In the genomic region with DNA sequence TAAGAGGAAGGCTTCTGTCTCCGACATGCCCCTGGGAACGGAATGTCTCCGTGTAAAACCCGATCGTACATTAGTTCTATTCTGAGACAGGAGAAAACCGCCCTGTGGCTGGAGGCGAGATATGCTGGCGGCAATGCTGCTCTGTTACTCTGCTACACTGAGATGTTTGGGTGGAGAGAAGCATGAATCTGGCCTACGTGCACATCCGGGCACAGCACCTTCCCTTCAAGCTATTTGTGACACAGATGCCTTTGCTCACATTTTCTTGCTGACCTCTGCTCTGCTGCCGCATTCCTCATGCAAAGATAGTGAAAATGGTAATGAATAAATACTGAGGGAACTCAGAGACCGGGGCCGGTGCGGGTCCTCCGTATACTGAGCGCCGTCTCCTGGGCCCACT, we compare ENCODE assay signal across 1 cellular context.
TF ChIP-seq lines count a peak whose summit lies in the region.

No MANE protein-coding gene starts in this region.

TF ChIP-seq in HepG2, 621 proteins besides CTCF, POLR2A, EP300 and RAD21 (continued from another document):
- TF ChIP-seq PHF21A (CRISPR knock-in tag; IDR thresholded peaks at IDR 0.05) (peak; percentile 43; the same call in 1 of the 2 replicates), ZNF761 (CRISPR knock-in tag; conservative IDR thresholded peaks at IDR 0.05) (0 out of 2 replicates have a peak, but pooled peaks have one; percentile 55), HMG20B (CRISPR knock-in tag; conservative IDR thresholded peaks at IDR 0.05) (no peak), TEAD3 (CRISPR knock-in tag; optimal IDR thresholded peaks at IDR 0.05; ENCODE audit: borderline replicate concordance) (peak; percentile 84), PPARG (CRISPR knock-in tag; conservative IDR thresholded peaks at IDR 0.05) (peak; percentile 63; the same call in 1 of the 2 replicates), NR2F6 (IDR thresholded peaks at IDR 0.05) (peak; percentile 54), NR2F6 (CRISPR knock-in tag; IDR thresholded peaks at IDR 0.05) (peak; percentile 83), ZNF251 (CRISPR knock-in tag; IDR thresholded peaks at IDR 0.05) (no peak), ELF4 (CRISPR knock-in tag; IDR thresholded peaks at IDR 0.05; ENCODE audit: borderline replicate concordance) (no peak), HIVEP1 (CRISPR knock-in tag; IDR thresholded peaks at IDR 0.05) (no peak), GZF1 (CRISPR knock-in tag; IDR thresholded peaks at IDR 0.05) (no peak), MIER3 (CRISPR knock-in tag; IDR thresholded peaks at IDR 0.05; ENCODE audit: borderline replicate concordance) (no peak), ZNF556 (CRISPR knock-in tag; IDR thresholded peaks at IDR 0.05; ENCODE audit: borderline replicate concordance) (peak; percentile 36; the same call in 1 of the 2 replicates), IRF2 (CRISPR knock-in tag; IDR thresholded peaks at IDR 0.05) (0 out of 2 replicates have a peak, but pooled peaks have one; percentile 15), KDM2A (CRISPR knock-in tag; IDR thresholded peaks at IDR 0.05; ENCODE audit: borderline replicate concordance, low read depth) (peak; percentile 25; the same call in 1 of the 2 replicates), U2AF2 (IDR thresholded peaks at IDR 0.05; ENCODE audit: low read depth, low read length) (no peak), HDAC1 (CRISPR knock-in tag; IDR thresholded peaks at IDR 0.05) (peak; percentile 48), ZNF775 (CRISPR knock-in tag; IDR thresholded peaks at IDR 0.05; ENCODE audit: borderline replicate concordance) (no peak), DPF2 (CRISPR knock-in tag; IDR thresholded peaks at IDR 0.05; ENCODE audit: borderline replicate concordance, low read depth) (0 out of 2 replicates have a peak, but pooled peaks have one; percentile 27), SAP130 (CRISPR knock-in tag; IDR thresholded peaks at IDR 0.05; ENCODE audit: low read depth) (peak; percentile 78), MEF2D (CRISPR knock-in tag; IDR thresholded peaks at IDR 0.05) (peak; percentile 45; the same call in 1 of the 2 replicates), MEIS1 (CRISPR knock-in tag; IDR thresholded peaks at IDR 0.05; ENCODE audit: borderline replicate concordance) (0 out of 2 replicates have a peak, but pooled peaks have one; percentile 41)
- TF ChIP-seq, protein P1, sequence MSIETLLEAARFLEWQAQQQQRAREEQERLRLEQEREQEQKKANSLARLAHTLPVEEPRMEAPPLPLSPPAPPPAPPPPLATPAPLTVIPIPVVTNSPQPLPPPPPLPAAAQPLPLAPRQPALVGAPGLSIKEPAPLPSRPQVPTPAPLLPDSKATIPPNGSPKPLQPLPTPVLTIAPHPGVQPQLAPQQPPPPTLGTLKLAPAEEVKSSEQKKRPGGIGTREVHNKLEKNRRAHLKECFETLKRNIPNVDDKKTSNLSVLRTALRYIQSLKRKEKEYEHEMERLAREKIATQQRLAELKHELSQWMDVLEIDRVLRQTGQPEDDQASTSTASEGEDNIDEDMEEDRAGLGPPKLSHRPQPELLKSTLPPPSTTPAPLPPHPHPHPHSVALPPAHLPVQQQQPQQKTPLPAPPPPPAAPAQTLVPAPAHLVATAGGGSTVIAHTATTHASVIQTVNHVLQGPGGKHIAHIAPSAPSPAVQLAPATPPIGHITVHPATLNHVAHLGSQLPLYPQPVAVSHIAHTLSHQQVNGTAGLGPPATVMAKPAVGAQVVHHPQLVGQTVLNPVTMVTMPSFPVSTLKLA (IDR thresholded peaks at IDR 0.05): no peak
- TF ChIP-seq, protein P2, sequence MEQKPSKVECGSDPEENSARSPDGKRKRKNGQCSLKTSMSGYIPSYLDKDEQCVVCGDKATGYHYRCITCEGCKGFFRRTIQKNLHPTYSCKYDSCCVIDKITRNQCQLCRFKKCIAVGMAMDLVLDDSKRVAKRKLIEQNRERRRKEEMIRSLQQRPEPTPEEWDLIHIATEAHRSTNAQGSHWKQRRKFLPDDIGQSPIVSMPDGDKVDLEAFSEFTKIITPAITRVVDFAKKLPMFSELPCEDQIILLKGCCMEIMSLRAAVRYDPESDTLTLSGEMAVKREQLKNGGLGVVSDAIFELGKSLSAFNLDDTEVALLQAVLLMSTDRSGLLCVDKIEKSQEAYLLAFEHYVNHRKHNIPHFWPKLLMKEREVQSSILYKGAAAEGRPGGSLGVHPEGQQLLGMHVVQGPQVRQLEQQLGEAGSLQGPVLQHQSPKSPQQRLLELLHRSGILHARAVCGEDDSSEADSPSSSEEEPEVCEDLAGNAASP (CRISPR knock-in tag; IDR thresholded peaks at IDR 0.05; ENCODE audit: borderline replicate concordance): no peak
- TF ChIP-seq, protein P3, sequence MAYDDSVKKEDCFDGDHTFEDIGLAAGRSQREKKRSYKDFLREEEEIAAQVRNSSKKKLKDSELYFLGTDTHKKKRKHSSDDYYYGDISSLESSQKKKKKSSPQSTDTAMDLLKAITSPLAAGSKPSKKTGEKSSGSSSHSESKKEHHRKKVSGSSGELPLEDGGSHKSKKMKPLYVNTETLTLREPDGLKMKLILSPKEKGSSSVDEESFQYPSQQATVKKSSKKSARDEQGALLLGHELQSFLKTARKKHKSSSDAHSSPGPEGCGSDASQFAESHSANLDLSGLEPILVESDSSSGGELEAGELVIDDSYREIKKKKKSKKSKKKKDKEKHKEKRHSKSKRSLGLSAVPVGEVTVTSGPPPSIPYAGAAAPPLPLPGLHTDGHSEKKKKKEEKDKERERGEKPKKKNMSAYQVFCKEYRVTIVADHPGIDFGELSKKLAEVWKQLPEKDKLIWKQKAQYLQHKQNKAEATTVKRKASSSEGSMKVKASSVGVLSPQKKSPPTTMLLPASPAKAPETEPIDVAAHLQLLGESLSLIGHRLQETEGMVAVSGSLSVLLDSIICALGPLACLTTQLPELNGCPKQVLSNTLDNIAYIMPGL (CRISPR knock-in tag; IDR thresholded peaks at IDR 0.05; ENCODE audit: borderline replicate concordance in 1 of 2, low read depth in 1 of 2): no peak
- TF ChIP-seq, protein P4, sequence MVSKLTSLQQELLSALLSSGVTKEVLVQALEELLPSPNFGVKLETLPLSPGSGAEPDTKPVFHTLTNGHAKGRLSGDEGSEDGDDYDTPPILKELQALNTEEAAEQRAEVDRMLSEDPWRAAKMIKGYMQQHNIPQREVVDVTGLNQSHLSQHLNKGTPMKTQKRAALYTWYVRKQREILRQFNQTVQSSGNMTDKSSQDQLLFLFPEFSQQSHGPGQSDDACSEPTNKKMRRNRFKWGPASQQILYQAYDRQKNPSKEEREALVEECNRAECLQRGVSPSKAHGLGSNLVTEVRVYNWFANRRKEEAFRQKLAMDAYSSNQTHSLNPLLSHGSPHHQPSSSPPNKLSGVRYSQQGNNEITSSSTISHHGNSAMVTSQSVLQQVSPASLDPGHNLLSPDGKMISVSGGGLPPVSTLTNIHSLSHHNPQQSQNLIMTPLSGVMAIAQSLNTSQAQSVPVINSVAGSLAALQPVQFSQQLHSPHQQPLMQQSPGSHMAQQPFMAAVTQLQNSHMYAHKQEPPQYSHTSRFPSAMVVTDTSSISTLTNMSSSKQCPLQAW (CRISPR knock-in tag; IDR thresholded peaks at IDR 0.05): 0 out of 2 replicates have a peak, but pooled peaks have one; percentile 33
- TF ChIP-seq, protein P5, sequence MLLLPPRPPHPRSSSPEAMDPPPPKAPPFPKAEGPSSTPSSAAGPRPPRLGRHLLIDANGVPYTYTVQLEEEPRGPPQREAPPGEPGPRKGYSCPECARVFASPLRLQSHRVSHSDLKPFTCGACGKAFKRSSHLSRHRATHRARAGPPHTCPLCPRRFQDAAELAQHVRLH (CRISPR knock-in tag; IDR thresholded peaks at IDR 0.05; ENCODE audit: borderline replicate concordance, low read depth): 0 out of 2 replicates have a peak, but pooled peaks have one; percentile 16
